ENCODE assay signal across 13 cellular contexts in genomic region chr1:174204697-174205308, GRCh38. TPM values are rescaled to one million over a fixed set of nuclear protein-coding genes. Genes with fewer than 3 reads are reported as not detected.
A peak's percentile ranks its signal among the peaks of the same experiment; 100 is the strongest.
DNase-seq lines count a peak whose midpoint lies in the region; ATAC-seq and TF ChIP-seq lines count a peak whose summit lies in the region.
"Had no signal": no experiment of that assay in that cellular context is flagged by ENCODE, and none has a peak within 500 bp of the region (broad histone marks: within the 10 kb centered on the region; RNA-seq: fewer than 3 reads in every experiment).

No MANE protein-coding gene starts in this region.

- DNase-seq in GDM1 (lab: John Stamatoyannopoulos, UW) = peak; percentile 16
- peak; percentile 72 for DNase-seq in SW480 (ENCODE audit: low spot score)
- DNase-seq in left ventricle myocardium superior = no peak
- DNase-seq in chondrocyte (ENCODE audit: low spot score) = no peak
- DNase-seq in NCI-H2107 treated with DMSO at 0.1 percent for 48 hours (lab: John Stamatoyannopoulos, UW; ENCODE audit: unreplicated experiment) = no peak
- no peak for DNase-seq in LoVo (ENCODE audit: low spot score)
- DNase-seq: activated CD8-positive, alpha-beta memory T cell treated with anti-CD3 and anti-CD28 coated beads, Interleukin-2, amount 50 U/mL, for 4 hours; dermis blood vessel endothelial cell; DMS153; hypothalamus; RPMI8226 had no signal

- peaks cover 6% of the 10 kb centered on the region for H3K4me1 Mint-ChIP-seq in chondrocyte (ENCODE audit: low read depth)

- H3K36me3 Mint-ChIP-seq in chondrocyte (ENCODE audit: low read depth) = peaks cover 6% of the 10 kb centered on the region

- H3K4me3 Mint-ChIP-seq in chondrocyte (ENCODE audit: unreplicated experiment) = no peak overlapping the region

- TF ChIP-seq CTCF in chondrocyte (IDR thresholded peaks at IDR 0.05) = no peak

- intact Hi-C loops in left ventricle myocardium superior (cut with micrococcal nuclease) = no loop called here

- peaks cover 14% of the 10 kb centered on the region for H3K9me3 Mint-ChIP-seq in chondrocyte (ENCODE audit: low read depth)

- no peak overlapping the region for H3K27ac Mint-ChIP-seq in chondrocyte (ENCODE audit: unreplicated experiment)

- ATAC-seq in HG02588 (IDR thresholded peaks at IDR 0.05; ENCODE audit: unreplicated experiment) (peak; percentile 49), left ventricle myocardium superior (peak; percentile 6), HG03342 (IDR thresholded peaks at IDR 0.05; ENCODE audit: unreplicated experiment) (no peak)

- H3K27me3 Mint-ChIP-seq in chondrocyte (ENCODE audit: low read depth) = no peaks in the 10 kb centered on the region

RNA-seq across cellular contexts. Expression of gene RABGAP1L, which starts 45.5 kb away (rescaled TPM):
- total RNA-seq in left ventricle myocardium superior (147 TPM), chondrocyte (27.1 to 31.7 TPM (median 28.3 TPM) in 3 replicates)

Comparison
In these comparisons a context has a peak if more than half of its experiments do, and no peak if none do; other contexts are left out.
1. DNase-seq: peak in GDM1 (single experiment) and SW480 (single experiment); none in left ventricle myocardium superior (single experiment), chondrocyte (single experiment), NCI-H2107 treated with DMSO at 0.1 percent for 48 hours (single experiment) and LoVo (single experiment).